15 cellular contexts compared by ENCODE assay signal in genomic region chr6:13461805-13462204, GRCh38. TPM values are rescaled to one million over a fixed set of nuclear protein-coding genes. Genes with fewer than 3 reads are reported as not detected.
A peak's percentile ranks its signal among the peaks of the same experiment; 100 is the strongest.
DNase-seq lines count a peak whose midpoint lies in the region; ATAC-seq and TF ChIP-seq lines count a peak whose summit lies in the region.
"Had no signal": no experiment of that assay in that cellular context is flagged by ENCODE, and none has a peak within 500 bp of the region (broad histone marks: within the 10 kb centered on the region; RNA-seq: fewer than 3 reads in every experiment).

No MANE protein-coding gene starts in this region.

- no peak for TF ChIP-seq POLR2A in uterus (IDR thresholded peaks at IDR 0.05)

- no peak overlapping the region for H3K9ac ChIP-seq in iPS-20b (ENCODE audit: low read depth, low read length)

- H3K9me3 ChIP-seq in right cardiac atrium (ENCODE audit: control insufficient read depth, low read length) (no peaks in the 10 kb centered on the region), PC-9 (ENCODE audit: insufficient read depth, low read depth) (no peaks in the 10 kb centered on the region), iPS-20b (ENCODE audit: insufficient read depth, low read depth, low read length) (no peaks in the 10 kb centered on the region), upper lobe of right lung (no peaks in the 10 kb centered on the region), uterus (no peaks in the 10 kb centered on the region)

- ATAC-seq in right cardiac atrium (peak; percentile 20 to 34), Right ventricle myocardium inferior (no peak), upper lobe of right lung (peak; percentile 88), HG03565 (IDR thresholded peaks at IDR 0.05; ENCODE audit: unreplicated experiment) (no peak), omental fat pad (ENCODE audit: low FRiP score) (no peak)
- ATAC-seq: activated CD8-positive, alpha-beta memory T cell treated with anti-CD3 and anti-CD28 coated beads, Interleukin-2, amount 10 ng/mL, durations not matched to agents 7 days and 5 days; activated naive CD4-positive, alpha-beta T cell treated with anti-CD3 and anti-CD28 coated beads, Interleukin-2, amount 50 U/mL, for 72 hours had no signal

- DNase-seq in right cardiac atrium (no peak), Right ventricle myocardium inferior (ENCODE audit: missing footprints) (no peak), PC-9 (peak in 1 of 2 experiments; percentile 77), upper lobe of right lung (peak; percentile 72), uterus (no peak), omental fat pad (ENCODE audit: low spot score) (no peak)
- DNase-seq: activated CD8-positive, alpha-beta memory T cell treated with anti-CD3 and anti-CD28 coated beads, Interleukin-2, amount 10 ng/mL, durations not matched to agents 7 days and 5 days; DMS79; erythroblast; NCI-H345; stimulated activated CD4-positive, alpha-beta T cell treated with anti-CD3 and anti-CD28 coated beads, Interleukin-2, amount 100 ng/mL, for 24 hours had no signal

- CTCF ChIA-PET in PC-9 (lab: Charles Lee), result no interaction called here

- no TSS peak for BruUV-seq in PC-9 (replicated peaks; lab: Mats Ljungman, UMichigan)

- H3K27me3 ChIP-seq in right cardiac atrium (ENCODE audit: control insufficient read depth, insufficient read depth) (no peaks in the 10 kb centered on the region), PC-9 (ENCODE audit: insufficient read depth, low read depth) (no peaks in the 10 kb centered on the region), iPS-20b (ENCODE audit: insufficient read depth, low read length) (no peaks in the 10 kb centered on the region), upper lobe of right lung (no peaks in the 10 kb centered on the region), uterus (no peaks in the 10 kb centered on the region)

- H3K9me2 ChIP-seq in PC-9 (ENCODE audit: insufficient read depth), result no peaks in the 10 kb centered on the region

- H3K27ac ChIP-seq in right cardiac atrium (ENCODE audit: low read length), result peak overlapping the region; percentile 71
- H3K27ac ChIP-seq in PC-9, result no peak overlapping the region
- no peak overlapping the region for H3K27ac ChIP-seq in iPS-20b (ENCODE audit: low read length)
- no peak overlapping the region for H3K27ac ChIP-seq in upper lobe of right lung
- H3K27ac ChIP-seq in uterus, result no peak overlapping the region
- H3K27ac ChIP-seq: RWPE1 had no signal

- no peaks in the 10 kb centered on the region for H3K79me2 ChIP-seq in PC-9 (ENCODE audit: low read depth)

- no peaks in the 10 kb centered on the region for H4K20me1 ChIP-seq in PC-9 (ENCODE audit: insufficient read depth)

- POLR2A ChIA-PET in PC-9 (lab: Charles Lee; ENCODE audit: unreplicated experiment), result no interaction called here

- H3K36me3 ChIP-seq in PC-9 (ENCODE audit: low read depth) (no peaks in the 10 kb centered on the region), iPS-20b (ENCODE audit: insufficient read depth, low read depth, low read length) (no peaks in the 10 kb centered on the region), upper lobe of right lung (no peaks in the 10 kb centered on the region), uterus (no peaks in the 10 kb centered on the region)

- no peak overlapping the region for H2AFZ ChIP-seq in PC-9

- H3K4me2 ChIP-seq in PC-9, result 0 out of 2 replicates have a peak overlapping the region, but pooled peaks have one; percentile 2

- H3K4me1 ChIP-seq in right cardiac atrium (ENCODE audit: control insufficient read depth, insufficient read depth, low read length) (peaks cover 26% of the 10 kb centered on the region), PC-9 (replicated peaks; ENCODE audit: insufficient read depth) (peaks cover 18% of the 10 kb centered on the region), iPS-20b (ENCODE audit: insufficient read depth, low read length) (peaks cover 34% of the 10 kb centered on the region), upper lobe of right lung (peaks cover 36% of the 10 kb centered on the region), uterus (no peaks in the 10 kb centered on the region)

- no peaks in the 10 kb centered on the region for H3F3A ChIP-seq in PC-9 (ENCODE audit: insufficient read depth, low read depth)

- WGBS in right cardiac atrium, result 81% methylated on average over 6 of the region's 6 CpGs

- H3K4me3 ChIP-seq in right cardiac atrium (ENCODE audit: low read length), result no peak overlapping the region
- no peak overlapping the region for H3K4me3 ChIP-seq in PC-9
- 0 out of 2 replicates have a peak overlapping the region, but pooled peaks have one; percentile 6 for H3K4me3 ChIP-seq in iPS-20b (ENCODE audit: low read length)
- no peak overlapping the region for H3K4me3 ChIP-seq in upper lobe of right lung
- no peak overlapping the region for H3K4me3 ChIP-seq in uterus

- intact Hi-C loops in right cardiac atrium (cut with DNase I), result no loop called here
- intact Hi-C loops in Right ventricle myocardium inferior (cut with DNase I), result no loop called here
- intact Hi-C loops in PC-9 (cut with micrococcal nuclease; ENCODE audit: unreplicated experiment), result no loop called here
- intact Hi-C loops in upper lobe of right lung (cut with DNase I), result no loop called here
- intact Hi-C loops in uterus (cut with DNase I; ENCODE audit: low total_unique reads), result no loop called here

- TF ChIP-seq CTCF in PC-9 (conservative IDR thresholded peaks at IDR 0.05) (no peak), upper lobe of right lung (IDR thresholded peaks at IDR 0.05) (no peak), uterus (IDR thresholded peaks at IDR 0.05) (no peak), omental fat pad (IDR thresholded peaks at IDR 0.05) (no peak)

RNA-seq across cellular contexts. Expression of gene GFOD1, which starts 25.6 kb away (rescaled TPM):
- total RNA-seq in right cardiac atrium, result 10 to 100 TPM; 51.0 to 81.7 (median 54.7) TPM
- 30.3 TPM for polyA plus RNA-seq in right cardiac atrium
- 38.8 TPM for total RNA-seq in Right ventricle myocardium inferior
- total RNA-seq in PC-9 (2021), result 0.68 and 1.2 TPM in 2 replicates
- 33.7 TPM for total RNA-seq in upper lobe of right lung
- 10 to 100 TPM in 2 of 4 donors, 1 to 10 TPM in 2; 4.7 to 26.6 (median 10.1) TPM for total RNA-seq in uterus
- total RNA-seq in omental fat pad, result 10 to 100 TPM; 12.2 to 78.2 (median 45.7) TPM

Comparison
In these comparisons a context has a peak if more than half of its experiments do, and no peak if none do; other contexts are left out.
1. ATAC-seq: peak in right cardiac atrium (2 of 2) and upper lobe of right lung (single experiment); none in Right ventricle myocardium inferior (single experiment), HG03565 (single experiment) and omental fat pad (single experiment).